8 cellular contexts compared by ENCODE assay signal in the genomic region with DNA sequence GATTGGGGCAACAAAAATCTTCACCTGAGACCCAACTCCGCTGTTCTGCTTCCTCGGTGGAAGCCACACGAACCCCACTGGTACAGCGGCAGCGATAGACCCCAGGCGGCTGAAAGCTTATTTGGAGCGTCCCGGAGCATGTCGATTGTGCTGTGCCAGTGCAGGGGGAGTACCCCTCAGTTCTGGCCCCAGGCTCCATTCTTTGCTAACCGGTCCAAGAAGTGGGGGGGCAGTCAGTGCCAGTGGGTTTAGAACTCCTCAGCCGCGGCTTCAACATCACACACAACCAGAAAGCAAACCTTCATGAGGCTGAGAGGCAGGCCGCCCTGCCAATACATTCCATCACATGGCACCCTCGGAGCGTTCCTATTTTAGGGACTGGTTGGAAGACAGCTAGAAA. TPM values are rescaled to one million over a fixed set of nuclear protein-coding genes. Genes with fewer than 3 reads are reported as not detected.
DNase-seq lines count a peak whose midpoint lies in the region; ATAC-seq and TF ChIP-seq lines count a peak whose summit lies in the region.

No MANE protein-coding gene starts in this region.

- no peaks in the 10 kb centered on the region for H3K36me3 Mint-ChIP-seq in activated CD4-positive, alpha-beta memory T cell treated with anti-CD3 and anti-CD28 coated beads for 36 hours

- DNase-seq in HCT116 (ENCODE audit: low read depth, low spot score) = no peak
- DNase-seq in activated CD4-positive, alpha-beta memory T cell treated with anti-CD3 and anti-CD28 coated beads for 36 hours = no peak
- no peak for DNase-seq in hepatocyte (ENCODE audit: low spot score)
- DNase-seq in spleen = peak; percentile 81
- no peak for DNase-seq in KBM-7
- no peak for DNase-seq in amygdala (lab: John Stamatoyannopoulos, UW)
- no peak for DNase-seq in NCI-H1092 (lab: John Stamatoyannopoulos, UW)
- DNase-seq in NK-92 treated with Interleukin-12 subunit alpha and Interleukin-12 subunit beta, amount 100 ng/mL, for 24 hours (lab: John Stamatoyannopoulos, UW) = no peak

- no TSS peak for BruUV-seq in HCT116 (replicated peaks; lab: Mats Ljungman, UMichigan)

- no peak for TF ChIP-seq POLR2A in HCT116 (IDR thresholded peaks at IDR 0.05; ENCODE audit: borderline replicate concordance, extremely low read depth, insufficient read depth, insufficient read length)
- TF ChIP-seq POLR2A in spleen (IDR thresholded peaks at IDR 0.05) = no peak

- peaks cover 41% of the 10 kb centered on the region for H3K4me1 Mint-ChIP-seq in activated CD4-positive, alpha-beta memory T cell treated with anti-CD3 and anti-CD28 coated beads for 36 hours (ENCODE audit: low read depth)

- H3K79me2 ChIP-seq in HCT116 (ENCODE audit: insufficient read depth, low read length) = peaks cover 18% of the 10 kb centered on the region
- peaks cover 19% of the 10 kb centered on the region for H3K79me2 ChIP-seq in hepatocyte

- CTCF ChIA-PET in HCT116 (lab: Charles Lee) = no interaction called here
- CTCF ChIA-PET in activated CD4-positive, alpha-beta memory T cell treated with anti-CD3 and anti-CD28 coated beads for 36 hours (lab: Charles Lee) = interaction anchor here (2.4 to 9.5 kb wide), 3 partner anchors 10 to 20 kb away, joined by 16 to 98 read pairs (median 71); no protein-coding TSS in a partner anchor

- ATAC-seq in HCT116 = no peak

- RAD21 ChIA-PET in HCT116 (lab: Charles Lee; ENCODE audit: low non-redundant PET in 1 of 2, low total read pairs in 2 of 2, uncharacterized antibody in 2 of 2, unreplicated experiment in 2 of 2) = no interaction called here

- TF ChIP-seq CTCF in HCT116 (IDR thresholded peaks at IDR 0.05 in 2 of 3, conservative IDR thresholded peaks at IDR 0.05 in 1 of 3; ENCODE audit: borderline replicate concordance in 1 of 3, insufficient read depth in 1 of 3, low read depth in 2 of 3, low read length in 2 of 3) (no peak), hepatocyte (IDR thresholded peaks at IDR 0.05; ENCODE audit: poor library complexity) (no peak), spleen (IDR thresholded peaks at IDR 0.05 in 8 of 11, conservative IDR thresholded peaks at IDR 0.05 in 3 of 11) (no peak)

- H3K4me3 ChIP-seq in HCT116 (replicated peaks in 1 of 2; ENCODE audit: low read depth in 1 of 2, low read length in 2 of 2) (peak overlapping the region; percentile 42 to 44; a peak in 3 of 4 replicates), hepatocyte (peak overlapping the region; percentile 60), spleen (peak overlapping the region; percentile 33 to 99 (median 91))

- peak overlapping the region; percentile 56 for H3K9ac ChIP-seq in HCT116 (ENCODE audit: low read length)

- H3K27ac ChIP-seq in HCT116 (ENCODE audit: low read depth, low read length) = peak overlapping the region; percentile 47
- H3K27ac ChIP-seq in hepatocyte = peak overlapping the region; percentile 99
- peak overlapping the region; percentile 92 to 100 (median 98) for H3K27ac ChIP-seq in spleen

- H4K20me1 ChIP-seq in HCT116 (ENCODE audit: insufficient read depth) (no peaks in the 10 kb centered on the region), hepatocyte (ENCODE audit: insufficient read depth, poor library complexity, severe bottlenecking) (no peaks in the 10 kb centered on the region)

- H3K27me3 Mint-ChIP-seq in activated CD4-positive, alpha-beta memory T cell treated with anti-CD3 and anti-CD28 coated beads for 36 hours = no peaks in the 10 kb centered on the region

- H2AFZ ChIP-seq in HCT116 (ENCODE audit: low read depth, low read length, poor library complexity, severe bottlenecking) (no peak overlapping the region), hepatocyte (no peak overlapping the region)

- H3K4me2 ChIP-seq in HCT116 (ENCODE audit: low read length) (peak overlapping the region; percentile 93), hepatocyte (peak overlapping the region; percentile 95)

- WGBS in hepatocyte (ENCODE audit: low lambda C conversion rate, missing lambda C conversion rate) = 36% methylated on average over 15 of the region's 15 CpGs
- 22 to 29% (median 29%) methylated on average over 12 to 15 of the region's 15 CpGs for WGBS in spleen, 5 donors

- intact Hi-C loops in HCT116 (cut with micrococcal nuclease) = loop anchor here (10.0 kb wide), 1 partner anchor 688 kb away; the partner anchor contains the start of gene TLCD2
- intact Hi-C loops in activated CD4-positive, alpha-beta memory T cell treated with anti-CD3 and anti-CD28 coated beads for 36 hours (cut with micrococcal nuclease) = loop anchor here (5.0 kb wide), 4 partner anchors 50 to 350 kb away; partner anchors contain the start of genes PAFAH1B1, SMG6 and SRR
- intact Hi-C loops in spleen (cut with DNase I; ENCODE audit: low total_unique reads) = no loop called here

- in situ Hi-C loops in KBM-7 (cut with MboI; ENCODE audit: low pct_unique_long_range_greater_than_20kb, low sequenced_read_pairs) = no loop called here

- no peak for TF ChIP-seq RAD21 in HCT116 (IDR thresholded peaks at IDR 0.05; ENCODE audit: low read depth)

- H3K9me2 ChIP-seq in HCT116 (ENCODE audit: insufficient read depth) (no peaks in the 10 kb centered on the region), hepatocyte (replicated peaks; ENCODE audit: insufficient read depth) (no peaks in the 10 kb centered on the region)

- H3K4me3 Mint-ChIP-seq in activated CD4-positive, alpha-beta memory T cell treated with anti-CD3 and anti-CD28 coated beads for 36 hours = peak overlapping the region; percentile 73

- H3K4me1 ChIP-seq in HCT116 (ENCODE audit: control insufficient read depth in 1 of 2, insufficient read depth in 2 of 2, low read length in 2 of 2) (peaks cover 50 to 83% of the 10 kb centered on the region in 2 experiments), hepatocyte (ENCODE audit: insufficient read depth) (peaks cover 34% of the 10 kb centered on the region), spleen (peaks cover 12 to 73% (median 44%) of the 10 kb centered on the region in 6 donors)

- H3K9me3 ChIP-seq in HCT116 (ENCODE audit: control insufficient read depth in 1 of 2, insufficient read depth in 1 of 2, low read depth in 1 of 2, low read length in 2 of 2) = no peaks in the 10 kb centered on the region
- no peaks in the 10 kb centered on the region for H3K9me3 ChIP-seq in hepatocyte (ENCODE audit: low read depth)
- H3K9me3 ChIP-seq in spleen = no peaks in the 10 kb centered on the region

- no peaks in the 10 kb centered on the region for H3K36me3 ChIP-seq in HCT116 (ENCODE audit: control insufficient read depth in 1 of 2, insufficient read depth in 2 of 2, low read length in 2 of 2)
- H3K36me3 ChIP-seq in hepatocyte (replicated peaks; ENCODE audit: insufficient read depth, low read depth) = no peaks in the 10 kb centered on the region
- H3K36me3 ChIP-seq in spleen = peaks cover 0 to 5% (median 0%) of the 10 kb centered on the region in 6 donors

- peak overlapping the region; percentile 72 for H3K27ac Mint-ChIP-seq in activated CD4-positive, alpha-beta memory T cell treated with anti-CD3 and anti-CD28 coated beads for 36 hours

- no peaks in the 10 kb centered on the region for H3K9me3 Mint-ChIP-seq in activated CD4-positive, alpha-beta memory T cell treated with anti-CD3 and anti-CD28 coated beads for 36 hours

- POLR2A ChIA-PET in HCT116 (lab: Charles Lee) = no interaction called here
- POLR2A ChIA-PET in activated CD4-positive, alpha-beta memory T cell treated with anti-CD3 and anti-CD28 coated beads for 36 hours (lab: Charles Lee) = interaction anchor here (1.2 to 3.0 kb wide), 3 partner anchors 10 to 67 kb away, joined by 3 to 37 read pairs (median 6); partner anchors contain the start of gene TSR1

- H3K27me3 ChIP-seq in HCT116 (ENCODE audit: insufficient read depth, low read length) = no peaks in the 10 kb centered on the region
- no peaks in the 10 kb centered on the region for H3K27me3 ChIP-seq in hepatocyte
- H3K27me3 ChIP-seq in spleen (replicated peaks in 1 of 7) = no peaks in the 10 kb centered on the region

TF ChIP-seq in HCT116, 20 proteins besides CTCF, POLR2A, EP300 and RAD21 (continues in another document):
- no peak for TF ChIP-seq ELF1 (IDR thresholded peaks at IDR 0.05; ENCODE audit: borderline replicate concordance, low read depth)
- TF ChIP-seq EGR1 (IDR thresholded peaks at IDR 0.05; ENCODE audit: low read depth) = no peak
- TF ChIP-seq SP1 (IDR thresholded peaks at IDR 0.05; ENCODE audit: low read depth) = no peak
- no peak for TF ChIP-seq REST (IDR thresholded peaks at IDR 0.05; ENCODE audit: low read depth)
- no peak for TF ChIP-seq SRF (IDR thresholded peaks at IDR 0.05; ENCODE audit: low read depth)
- no peak for TF ChIP-seq SIN3A (IDR thresholded peaks at IDR 0.05; ENCODE audit: low read depth)
- TF ChIP-seq ZNF274 (IDR thresholded peaks at IDR 0.05; ENCODE audit: low read depth, low read length) = no peak
- no peak for TF ChIP-seq CEBPB (IDR thresholded peaks at IDR 0.05; ENCODE audit: low read depth)

RNA-seq across cellular contexts. Expression of gene MNT, which starts 1.7 kb away (rescaled TPM):
- total RNA-seq in HCT116 (2021; ENCODE audit: unreplicated experiment) (37.0 TPM), hepatocyte (4.9 and 11.2 TPM in 2 replicates), spleen (10 to 100 TPM; 18.9 to 38.5 (median 28.8) TPM)
- polyA plus RNA-seq in HCT116 (2012) = 19.2 and 23.8 TPM in 2 replicates
- total RNA-seq in activated CD4-positive, alpha-beta memory T cell treated with anti-CD3 and anti-CD28 coated beads for 36 hours = 10 to 100 TPM; 13.9 to 18.1 TPM
- polyA plus RNA-seq in hepatocyte (8.9 and 9.9 TPM in 2 replicates), spleen (10 to 100 TPM in 1 of 3 donors, 1 to 10 TPM in 2; 2.8 to 11.1 (median 2.8) TPM)

Comparison
In these comparisons a context has a peak if more than half of its experiments do, and no peak if none do; other contexts are left out.
1. H3K27ac ChIP-seq: peak in every context shown above with its lines; median percentile 99 in hepatocyte; 98 in spleen; 47 in HCT116.